ENCODE assay signal across 8 cellular contexts in genomic region chr1:199705825-199706224, GRCh38.
"Had no signal": no experiment of that assay in that cellular context is flagged by ENCODE, and none has a peak within 500 bp of the region (broad histone marks: within the 10 kb centered on the region; RNA-seq: fewer than 3 reads in every experiment).

No MANE protein-coding gene starts in this region.

- H3K27ac Mint-ChIP-seq: GM23338, H9, HFFc6 had no signal

- ATAC-seq: GM23338, HCT116 had no signal

- DNase-seq: GM23248, GOT3, H7, H9, HCEC 1CT, HFFc6 had no signal

- H3K4me1 Mint-ChIP-seq: GM23338, H9 had no signal

- H3K4me3 Mint-ChIP-seq: GM23338, H9, HFFc6 had no signal
